Comparison of ENCODE assay signal across 9 cellular contexts in genomic region chr1:26541431-26541815, GRCh38. TPM values are rescaled to one million over a fixed set of nuclear protein-coding genes. Genes with fewer than 3 reads are reported as not detected.
DNase-seq lines count a peak whose midpoint lies in the region; ATAC-seq and TF ChIP-seq lines count a peak whose summit lies in the region.
"Had no signal": no experiment of that assay in that cellular context is flagged by ENCODE, and none has a peak within 500 bp of the region (broad histone marks: within the 10 kb centered on the region; RNA-seq: fewer than 3 reads in every experiment).

No MANE protein-coding gene starts in this region.

- intact Hi-C loops in CD4-positive, alpha-beta T cell (cut with DNase I, micrococcal nuclease) = no loop called here
- intact Hi-C loops in ascending aorta (cut with DNase I) (no loop called here), Calu3 (cut with micrococcal nuclease; ENCODE audit: unreplicated experiment) (no loop called here)

- H3K4me1 Mint-ChIP-seq in CD4-positive, alpha-beta T cell (ENCODE audit: low read depth) = peaks cover 84% of the 10 kb centered on the region
- peaks cover 50 to 91% (median 84%) of the 10 kb centered on the region in 4 donors for H3K4me1 Mint-ChIP-seq in naive thymus-derived CD8-positive, alpha-beta T cell
- no peaks in the 10 kb centered on the region for H3K4me1 Mint-ChIP-seq in Calu3 (ENCODE audit: low read depth, unreplicated experiment)

- H3K4me1 ChIP-seq in HUES48 (ENCODE audit: control insufficient read depth, insufficient read depth, low read length) = peaks cover 7% of the 10 kb centered on the region
- no peaks in the 10 kb centered on the region for H3K4me1 ChIP-seq in ascending aorta

- peaks cover 4% of the 10 kb centered on the region for H3K36me3 Mint-ChIP-seq in CD4-positive, alpha-beta T cell (ENCODE audit: low read depth)
- no peaks in the 10 kb centered on the region for H3K36me3 Mint-ChIP-seq in naive thymus-derived CD8-positive, alpha-beta T cell
- H3K36me3 Mint-ChIP-seq in Calu3 (ENCODE audit: insufficient read depth, unreplicated experiment) = peaks cover 11% of the 10 kb centered on the region

- no peak overlapping the region for H3K4me3 ChIP-seq in HUES48 (ENCODE audit: low read depth, low read length)
- H3K4me3 ChIP-seq in ascending aorta = no peak overlapping the region

- no peaks in the 10 kb centered on the region for H3K27me3 Mint-ChIP-seq in CD4-positive, alpha-beta T cell
- no peaks in the 10 kb centered on the region for H3K27me3 Mint-ChIP-seq in naive thymus-derived CD8-positive, alpha-beta T cell
- no peaks in the 10 kb centered on the region for H3K27me3 Mint-ChIP-seq in Calu3 (ENCODE audit: unreplicated experiment)

- no TSS peak for BruUV-seq in Calu3 (replicated peaks; lab: Mats Ljungman, UMichigan)

- no peak for DNase-seq in CD4-positive, alpha-beta T cell
- no peak for DNase-seq in ascending aorta (ENCODE audit: low spot score in 2 of 2)
- DNase-seq in naive thymus-derived CD8-positive, alpha-beta T cell = no peak
- no peak for DNase-seq in GM19238 (ENCODE audit: insufficient read length, low spot score)
- no peak for DNase-seq in Calu3

- no peak for TF ChIP-seq CTCF in CD4-positive, alpha-beta T cell (IDR thresholded peaks at IDR 0.05)
- TF ChIP-seq CTCF in ascending aorta (IDR thresholded peaks at IDR 0.05) (no peak), Calu3 (IDR thresholded peaks at IDR 0.05; ENCODE audit: unreplicated experiment) (no peak)

- no peaks in the 10 kb centered on the region for H3K9me3 ChIP-seq in CD4-positive, alpha-beta T cell (ENCODE audit: control insufficient read depth, low read length)
- H3K9me3 ChIP-seq in HUES48 (ENCODE audit: control insufficient read depth, insufficient read depth, low read length) (no peaks in the 10 kb centered on the region), ascending aorta (no peaks in the 10 kb centered on the region)

- H3K9me3 Mint-ChIP-seq in CD4-positive, alpha-beta T cell = no peaks in the 10 kb centered on the region
- no peaks in the 10 kb centered on the region for H3K9me3 Mint-ChIP-seq in naive thymus-derived CD8-positive, alpha-beta T cell
- no peaks in the 10 kb centered on the region for H3K9me3 Mint-ChIP-seq in Calu3 (ENCODE audit: low read depth, unreplicated experiment)

- CTCF ChIA-PET in CD4-positive, alpha-beta T cell (lab: Charles Lee) = interaction anchor here (1.2 to 2.0 kb wide), 5 partner anchors 11 to 61 kb away, joined by 3 to 13 read pairs (median 4); no protein-coding TSS in a partner anchor
- CTCF ChIA-PET in Calu3 (lab: Charles Lee) = interaction anchor here (0.7 kb wide), 1 partner anchor 187 kb away, joined by 3 read pairs; no protein-coding TSS in a partner anchor

- H3K27ac Mint-ChIP-seq in CD4-positive, alpha-beta T cell = peak overlapping the region; percentile 77
- peak overlapping the region; percentile 91 to 99 (median 96) for H3K27ac Mint-ChIP-seq in naive thymus-derived CD8-positive, alpha-beta T cell
- H3K27ac Mint-ChIP-seq in Calu3 (ENCODE audit: unreplicated experiment) = no peak overlapping the region

- H3K27ac ChIP-seq in CD4-positive, alpha-beta T cell (ENCODE audit: low read depth, low read length) = peak overlapping the region; percentile 80
- H3K27ac ChIP-seq in HUES48 (ENCODE audit: low read depth, low read length) = peak overlapping the region; percentile 59
- H3K27ac ChIP-seq in ascending aorta = peak overlapping the region; percentile 53 to 63

- H3K4me3 Mint-ChIP-seq in CD4-positive, alpha-beta T cell = peak overlapping the region; percentile 82
- peak overlapping the region; percentile 74 to 91 (median 83) for H3K4me3 Mint-ChIP-seq in naive thymus-derived CD8-positive, alpha-beta T cell
- H3K4me3 Mint-ChIP-seq in Calu3 (ENCODE audit: low read depth, unreplicated experiment) = no peak overlapping the region

- POLR2A ChIA-PET in CD4-positive, alpha-beta T cell (lab: Charles Lee) = interaction anchor here (0.7 to 3.9 kb wide), 8 partner anchors 10 to 324 kb away, joined by 3 to 41 read pairs (median 6); partner anchors contain the start of genes HMGN2, PIGV and RPS6KA1
- POLR2A ChIA-PET in naive thymus-derived CD8-positive, alpha-beta T cell (lab: Charles Lee) = interaction anchor here (0.8 to 5.9 kb wide), 7 partner anchors 10 to 349 kb away, joined by 3 to 49 read pairs (median 11); partner anchors contain the start of genes GPN2, HMGN2, PIGV and RPS6KA1

- H3K36me3 ChIP-seq in HUES48 (ENCODE audit: control insufficient read depth, insufficient read depth, low read length) (peaks cover 37% of the 10 kb centered on the region), ascending aorta (no peaks in the 10 kb centered on the region)

- ATAC-seq in CD4-positive, alpha-beta T cell (ENCODE audit: poor library complexity) = no peak
- no peak for ATAC-seq in naive thymus-derived CD8-positive, alpha-beta T cell
- ATAC-seq in HG02981 (IDR thresholded peaks at IDR 0.05; ENCODE audit: unreplicated experiment) (no peak), HG02759 (IDR thresholded peaks at IDR 0.05; ENCODE audit: unreplicated experiment) (no peak)
- ATAC-seq: PC-3 had no signal

- H3K27me3 ChIP-seq in CD4-positive, alpha-beta T cell (ENCODE audit: control insufficient read depth, insufficient read depth, low read length) = no peaks in the 10 kb centered on the region
- H3K27me3 ChIP-seq in HUES48 (ENCODE audit: control insufficient read depth, insufficient read depth, low read length) (no peaks in the 10 kb centered on the region), ascending aorta (no peaks in the 10 kb centered on the region)

- no peak overlapping the region for H3K9ac ChIP-seq in HUES48 (ENCODE audit: low read depth, low read length)

RNA-seq across cellular contexts. Expression of gene RPS6KA1, which starts 11.9 kb away (rescaled TPM):
- total RNA-seq in CD4-positive, alpha-beta T cell = 10 to 100 TPM; 29.1 to 29.6 TPM
- total RNA-seq in ascending aorta = 9.6 TPM
- total RNA-seq in naive thymus-derived CD8-positive, alpha-beta T cell = 10 to 100 TPM; 95.2 to 97.0 TPM
- 100 to 1,000 TPM; 125 to 137 (median 125) TPM for polyA plus RNA-seq in naive thymus-derived CD8-positive, alpha-beta T cell
- total RNA-seq in Calu3 (2022) = 25.8 and 28.1 TPM in 2 replicates
